12 cellular contexts compared by ENCODE assay signal in genomic region chr17:10171581-10171981, GRCh38.
A peak's percentile ranks its signal among the peaks of the same experiment; 100 is the strongest.
DNase-seq lines count a peak whose midpoint lies in the region; ATAC-seq and TF ChIP-seq lines count a peak whose summit lies in the region.
"Had no signal": no experiment of that assay in that cellular context is flagged by ENCODE, and none has a peak within 500 bp of the region (broad histone marks: within the 10 kb centered on the region; RNA-seq: fewer than 3 reads in every experiment).

No MANE protein-coding gene starts in this region.

- ATAC-seq in HG02759 (IDR thresholded peaks at IDR 0.05; ENCODE audit: unreplicated experiment) (peak; percentile 35), GM19023 (IDR thresholded peaks at IDR 0.05; ENCODE audit: unreplicated experiment) (no peak)

- in situ Hi-C loops in ACHN (cut with HindIII; ENCODE audit: low pct_ligation_motif_present, low pct_unique_long_range_greater_than_20kb, low sequenced_read_pairs) = no loop called here

- intact Hi-C loops in head of caudate nucleus (cut with DNase I) = no loop called here

- no peaks in the 10 kb centered on the region for H3K9me3 ChIP-seq in neutrophil

- no peaks in the 10 kb centered on the region for H3K36me3 ChIP-seq in neutrophil

- DNase-seq in ELF-1 (ENCODE audit: low read depth, low spot score) (peak; percentile 49), choroid plexus epithelial cell (ENCODE audit: low read depth) (peak; percentile 78), head of caudate nucleus (no peak), ACHN (no peak), NCI-H146 (lab: John Stamatoyannopoulos, UW) (no peak)
- DNase-seq: NCI-H2107, PC-9, retina had no signal

- H3K27ac ChIP-seq in neutrophil = peak overlapping the region; percentile 89
- H3K27ac ChIP-seq: PC-9 had no signal

- TF ChIP-seq CTCF in choroid plexus epithelial cell (conservative IDR thresholded peaks at IDR 0.05; ENCODE audit: low read depth, low read length) (no peak), neutrophil (IDR thresholded peaks at IDR 0.05) (no peak)

- peaks cover 20 to 21% of the 10 kb centered on the region in 2 experiments for H3K4me1 ChIP-seq in neutrophil (ENCODE audit: control insufficient read depth in 1 of 2, insufficient read depth in 1 of 2, low read depth in 1 of 2, low read length in 1 of 2)

- H3K27me3 ChIP-seq in neutrophil = no peaks in the 10 kb centered on the region

- H3K4me3 ChIP-seq in choroid plexus epithelial cell (ENCODE audit: low read depth, low read length) (no peak overlapping the region), neutrophil (ENCODE audit: low read depth in 1 of 2, low read length in 1 of 2) (peak overlapping the region in 1 of 2 experiments; percentile 48)
- H3K4me3 ChIP-seq: lung, PC-9 had no signal

Comparison
In these comparisons a context has a peak if more than half of its experiments do, and no peak if none do; other contexts are left out.
1. DNase-seq: peak in ELF-1 (single experiment) and choroid plexus epithelial cell (single experiment); none in head of caudate nucleus (0 of 42), ACHN (single experiment) and NCI-H146 (single experiment).